Comparison of ENCODE assay signal across 6 cellular contexts in the genomic region with DNA sequence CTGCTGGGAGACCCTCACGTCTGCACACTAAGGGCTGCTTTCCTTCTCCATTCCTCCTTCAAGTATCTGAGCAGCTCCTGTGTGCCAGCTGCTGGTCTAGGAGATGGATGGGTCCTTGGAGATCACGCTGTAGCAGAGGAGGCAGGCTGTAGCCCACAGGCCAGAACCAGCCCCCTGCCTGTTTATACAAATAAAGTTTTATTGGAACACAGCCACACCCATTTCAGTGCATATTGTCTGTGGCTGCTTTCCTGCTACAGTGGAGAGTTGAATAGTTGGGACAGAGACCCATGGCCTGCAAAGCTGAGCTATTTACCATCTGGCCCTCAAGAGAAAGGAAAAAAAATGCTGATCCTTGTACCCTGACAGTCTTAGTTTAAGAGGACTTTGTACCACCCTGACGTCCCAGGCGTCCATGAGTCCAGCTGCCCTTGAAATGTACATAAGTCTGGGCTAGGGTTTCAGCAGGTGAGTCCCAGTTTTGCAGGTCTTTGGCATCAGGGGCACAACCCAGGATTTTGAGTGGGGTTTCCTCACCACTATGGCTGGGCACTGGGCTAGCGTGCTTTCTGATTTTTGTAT.
DNase-seq lines count a peak whose midpoint lies in the region; ATAC-seq, FAIRE-seq and TF ChIP-seq lines count a peak whose summit lies in the region.
"Not testable (repeated sequence)": the region's sequence is repeated elsewhere in the genome, so short reads cannot be mapped to it uniquely, and the experiment has no call there.

No MANE protein-coding gene starts in this region.

- not testable (repeated sequence) for FAIRE-seq in HepG2 (lab: Jason Lieb, UNC); small intestine (lab: Jason Lieb, UNC)

- not testable (repeated sequence) for DNase-seq in Caco-2; WTC11 (ENCODE audit: low spot score); HepG2 (ENCODE audit: low spot score)
- peak; percentile 61 for DNase-seq in colonic mucosa
- peak; percentile 75 for DNase-seq in small intestine

- H3K36me3 ChIP-seq in Caco-2 (ENCODE audit: control insufficient read depth, insufficient read depth, low read length); KOPT-K1 (ENCODE audit: insufficient read depth, low read length); colonic mucosa; HepG2 (replicated peaks in 1 of 2; ENCODE audit: control insufficient read depth in 1 of 2, insufficient read depth in 2 of 2, low read length in 2 of 2); small intestine (ENCODE audit: control insufficient read depth in 2 of 2, insufficient read depth in 2 of 2, low read length in 2 of 2): not testable (repeated sequence)

- not testable (repeated sequence) for H3K9me3 ChIP-seq in Caco-2; KOPT-K1 (ENCODE audit: insufficient read depth, low read length, poor library complexity, severe bottlenecking); colonic mucosa; HepG2 (ENCODE audit: low read length); small intestine (ENCODE audit: control insufficient read depth, low read depth)

- peak overlapping the region; percentile 76 for H3K27ac Mint-ChIP-seq in Caco-2 (ENCODE audit: unreplicated experiment)
- peak overlapping the region; percentile 53; the same call in 1 of the 2 replicates for H3K27ac Mint-ChIP-seq in WTC11

- not testable (repeated sequence) for TF ChIP-seq POLR2A in HepG2 (IDR thresholded peaks at IDR 0.05; ENCODE audit: insufficient read depth in 1 of 2, low read depth in 2 of 2, low read length in 2 of 2)

- not testable (repeated sequence) for ATAC-seq in WTC11, HepG2

- not testable (repeated sequence) for H3K4me1 ChIP-seq in Caco-2; colonic mucosa; HepG2 (ENCODE audit: insufficient read depth, low read length); small intestine (ENCODE audit: control insufficient read depth in 2 of 2, insufficient read depth in 1 of 2, low read depth in 1 of 2, low read length in 1 of 2)

- not testable (repeated sequence) for BruUV-seq in Caco-2 (replicated peaks; lab: Mats Ljungman, UMichigan); HepG2 (replicated peaks; lab: Mats Ljungman, UMichigan)

- H3K36me3 Mint-ChIP-seq in Caco-2 (ENCODE audit: insufficient read depth, unreplicated experiment) = not testable (repeated sequence)
- peaks cover 25% of the 10 kb centered on the region for H3K36me3 Mint-ChIP-seq in WTC11

- H3K4me3 ChIP-seq in Caco-2 (ENCODE audit: low read depth, low read length); colonic mucosa; HepG2 (replicated peaks in 1 of 3; ENCODE audit: insufficient read depth in 1 of 3, low read depth in 2 of 3, low read length in 3 of 3); small intestine (ENCODE audit: low read depth in 1 of 2, low read length in 2 of 2): not testable (repeated sequence)

- H3K4me1 Mint-ChIP-seq in Caco-2 (ENCODE audit: low read depth, unreplicated experiment) (peaks cover 24% of the 10 kb centered on the region), WTC11 (peaks cover 45% of the 10 kb centered on the region)

- H4K20me1 ChIP-seq in HepG2 (ENCODE audit: insufficient read depth, low read length) = not testable (repeated sequence)

- not testable (repeated sequence) for H3K27me3 ChIP-seq in Caco-2 (replicated peaks; ENCODE audit: control insufficient read depth, insufficient read depth, low read length); colonic mucosa; HepG2 (ENCODE audit: control insufficient read depth in 1 of 2, insufficient read depth in 2 of 2, low read length in 2 of 2); small intestine (ENCODE audit: control insufficient read depth in 2 of 2, insufficient read depth in 2 of 2, low read length in 2 of 2)

- not testable (repeated sequence) for TF ChIP-seq RAD21 in HepG2 (CRISPR knock-in tag; IDR thresholded peaks at IDR 0.05)

- H3K9me3 Mint-ChIP-seq in Caco-2 (ENCODE audit: unreplicated experiment); WTC11: not testable (repeated sequence)

- CTCF ChIA-PET in Caco-2 (lab: Charles Lee); WTC11 (lab: Charles Lee); HepG2 (lab: Yijun Ruan, JAX; ENCODE audit: low intra/inter-chr PET ratio, low total read pairs): not testable (repeated sequence)

- intact Hi-C loops in Caco-2 (cut with micrococcal nuclease; ENCODE audit: unreplicated experiment); HepG2 (cut with micrococcal nuclease; ENCODE audit: unreplicated experiment): not testable (repeated sequence)
- intact Hi-C loops in colonic mucosa (cut with DNase I) = loop anchor here (10.0 kb wide), 1 partner anchor 65 kb away; no protein-coding TSS in a partner anchor

- H2AFZ ChIP-seq in HepG2 (ENCODE audit: low read length) = not testable (repeated sequence)

- not testable (repeated sequence) for H3K79me2 ChIP-seq in HepG2 (ENCODE audit: insufficient read depth, low read length)

- H3K27ac ChIP-seq in KOPT-K1 (ENCODE audit: low read depth, low read length, poor library complexity, severe bottlenecking) = peak overlapping the region; percentile 47
- peak overlapping the region; percentile 77 for H3K27ac ChIP-seq in colonic mucosa
- H3K27ac ChIP-seq in HepG2 (ENCODE audit: extremely low read length, insufficient read depth, low read length); small intestine (ENCODE audit: low read depth in 1 of 2, low read length in 1 of 2): not testable (repeated sequence)

- 0% methylated on average over 4 of the region's 5 CpGs for WGBS in HepG2 (ENCODE audit: low lambda C conversion rate)
- WGBS in small intestine, 3 donors = 52 to 74% (median 55%) methylated on average over 5 of the region's 5 CpGs

- TF ChIP-seq CTCF in Caco-2 (IDR thresholded peaks at IDR 0.05; ENCODE audit: insufficient read depth in 1 of 2, low read depth in 1 of 2, low read length in 1 of 2, severe bottlenecking in 1 of 2, unreplicated experiment in 1 of 2); WTC11 (IDR thresholded peaks at IDR 0.05); colonic mucosa (IDR thresholded peaks at IDR 0.05); HepG2 (CRISPR knock-in tag; IDR thresholded peaks at IDR 0.05): not testable (repeated sequence)

- not testable (repeated sequence) for H3K4me3 Mint-ChIP-seq in Caco-2 (ENCODE audit: unreplicated experiment); WTC11

- H3K27me3 Mint-ChIP-seq in Caco-2 (ENCODE audit: insufficient read depth, unreplicated experiment); WTC11 (ENCODE audit: low read depth): not testable (repeated sequence)

- POLR2A ChIA-PET in Caco-2 (lab: Charles Lee); WTC11 (lab: Charles Lee); HepG2 (lab: Yijun Ruan, JAX): not testable (repeated sequence)

- not testable (repeated sequence) for H3K4me2 ChIP-seq in HepG2 (ENCODE audit: low read depth, low read length)

- TF ChIP-seq EP300 in HepG2 (IDR thresholded peaks at IDR 0.05; ENCODE audit: low read depth in 2 of 2, low read length in 2 of 2); HepG2 (CRISPR knock-in tag; IDR thresholded peaks at IDR 0.05; ENCODE audit: borderline replicate concordance): not testable (repeated sequence)

- H3K9ac ChIP-seq in colonic mucosa (ENCODE audit: low read depth in 2 of 2, low read length in 2 of 2); HepG2 (ENCODE audit: insufficient read depth, low read depth, low read length): not testable (repeated sequence)

- in situ Hi-C loops in HepG2 (cut with HindIII; ENCODE audit: extremely low pct_ligation_motif_present, low pct_unique_long_range_greater_than_20kb) = not testable (repeated sequence)
